In the genomic region with DNA sequence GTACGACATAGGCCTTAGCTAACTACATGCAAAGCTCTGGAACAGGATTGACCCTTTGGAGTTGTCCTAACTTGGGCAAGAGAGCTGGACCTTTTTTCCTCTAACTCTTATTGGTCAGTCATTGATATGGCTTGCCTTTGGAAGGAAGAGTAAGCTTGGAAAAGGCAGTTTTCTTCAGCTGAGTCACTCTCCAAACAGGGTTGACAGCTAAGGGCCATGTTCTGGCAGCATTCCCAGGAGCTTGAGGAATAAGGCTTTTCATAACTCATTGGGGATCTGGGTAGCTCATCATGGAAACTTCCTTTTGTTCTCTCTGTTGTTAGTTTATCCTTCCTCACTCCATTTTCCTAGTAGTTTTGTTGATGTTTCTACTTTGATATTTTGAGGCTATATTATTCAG, we compare ENCODE assay signal across 9 cellular contexts. TPM values are rescaled to one million over a fixed set of nuclear protein-coding genes. Genes with fewer than 3 reads are reported as not detected.
A peak's percentile ranks its signal among the peaks of the same experiment; 100 is the strongest.
DNase-seq lines count a peak whose midpoint lies in the region; ATAC-seq and TF ChIP-seq lines count a peak whose summit lies in the region.
"Had no signal": no experiment of that assay in that cellular context is flagged by ENCODE, and none has a peak within 500 bp of the region (broad histone marks: within the 10 kb centered on the region; RNA-seq: fewer than 3 reads in every experiment).

No MANE protein-coding gene starts in this region.

- H3K36me3 Mint-ChIP-seq in chondrocyte (ENCODE audit: low read depth), result peaks cover 3% of the 10 kb centered on the region

- H3K27ac Mint-ChIP-seq in chondrocyte (ENCODE audit: unreplicated experiment), result peak overlapping the region; percentile 91
- H3K27ac Mint-ChIP-seq: activated naive CD4-positive, alpha-beta T cell treated with anti-CD3 and anti-CD28 coated beads, Interleukin-2, amount 50 U/mL, for 24 hours had no signal

- no peaks in the 10 kb centered on the region for H3K36me3 ChIP-seq in mucosa of descending colon (ENCODE audit: low read depth)

- no peaks in the 10 kb centered on the region for H3K4me1 ChIP-seq in mucosa of descending colon (ENCODE audit: low read depth)

- intact Hi-C loops in mucosa of descending colon (cut with DNase I, micrococcal nuclease), result no loop called here

- H3K9me3 ChIP-seq in mucosa of descending colon, result no peaks in the 10 kb centered on the region

- ATAC-seq in mucosa of descending colon, result peak; percentile 96

- H3K4me3 Mint-ChIP-seq in chondrocyte (ENCODE audit: unreplicated experiment), result no peak overlapping the region
- H3K4me3 Mint-ChIP-seq: activated naive CD4-positive, alpha-beta T cell treated with anti-CD3 and anti-CD28 coated beads, Interleukin-2, amount 50 U/mL, for 24 hours had no signal

- peak; percentile 95 for DNase-seq in AG10803 (ENCODE audit: low read depth)
- peak; percentile 86 for DNase-seq in NCI-H2029 (lab: John Stamatoyannopoulos, UW)
- DNase-seq in chondrocyte (ENCODE audit: low spot score), result no peak
- peak in 2 of 3 donors; percentile 47 to 90 for DNase-seq in mucosa of descending colon
- no peak for DNase-seq in NOMO-1 (lab: John Stamatoyannopoulos, UW; ENCODE audit: unreplicated experiment in 2 of 2)
- DNase-seq in NCI-H774 (lab: John Stamatoyannopoulos, UW), result no peak
- no peak for DNase-seq in stimulated activated CD4-positive, alpha-beta T cell treated with anti-CD3 and anti-CD28 coated beads, Interleukin-12 subunit alpha, Interleukin-12 subunit beta, amount 100 ng/mL, for 4 hours
- DNase-seq in cerebellum (ENCODE audit: low spot score), result no peak

- no peaks in the 10 kb centered on the region for H3K27me3 Mint-ChIP-seq in chondrocyte (ENCODE audit: low read depth)
- H3K27me3 Mint-ChIP-seq: activated naive CD4-positive, alpha-beta T cell treated with anti-CD3 and anti-CD28 coated beads, Interleukin-2, amount 50 U/mL, for 24 hours had no signal

- H3K4me3 ChIP-seq in AG10803 (ENCODE audit: low read length) (no peak overlapping the region), mucosa of descending colon (no peak overlapping the region)

- peaks cover 24% of the 10 kb centered on the region for H3K4me1 Mint-ChIP-seq in chondrocyte (ENCODE audit: low read depth)
- H3K4me1 Mint-ChIP-seq: activated naive CD4-positive, alpha-beta T cell treated with anti-CD3 and anti-CD28 coated beads, Interleukin-2, amount 50 U/mL, for 24 hours had no signal

- H3K9me3 Mint-ChIP-seq in chondrocyte (ENCODE audit: low read depth), result peaks cover 3% of the 10 kb centered on the region

- TF ChIP-seq CTCF in AG10803 (conservative IDR thresholded peaks at IDR 0.05; ENCODE audit: low read length) (no peak), chondrocyte (IDR thresholded peaks at IDR 0.05) (no peak), mucosa of descending colon (IDR thresholded peaks at IDR 0.05) (no peak)

RNA-seq across cellular contexts. Expression of gene ERRFI1, which starts 14.5 kb away (rescaled TPM):
- total RNA-seq in chondrocyte (26.4 to 305 TPM (median 303 TPM) in 3 replicates), mucosa of descending colon (10 to 100 TPM; 48.5 to 84.0 (median 50.2) TPM), cerebellum (22.0 TPM)

Comparison
In these comparisons a context has a peak if more than half of its experiments do, and no peak if none do; other contexts are left out.
1. DNase-seq: peak in AG10803 (single experiment), NCI-H2029 (single experiment) and mucosa of descending colon (2 of 3); none in chondrocyte (single experiment), NOMO-1 (0 of 2), NCI-H774 (single experiment), stimulated activated CD4-positive, alpha-beta T cell treated with anti-CD3 and anti-CD28 coated beads, Interleukin-12 subunit alpha, Interleukin-12 subunit beta, amount 100 ng/mL, for 4 hours (single experiment) and cerebellum (single experiment).